In the genomic region with DNA sequence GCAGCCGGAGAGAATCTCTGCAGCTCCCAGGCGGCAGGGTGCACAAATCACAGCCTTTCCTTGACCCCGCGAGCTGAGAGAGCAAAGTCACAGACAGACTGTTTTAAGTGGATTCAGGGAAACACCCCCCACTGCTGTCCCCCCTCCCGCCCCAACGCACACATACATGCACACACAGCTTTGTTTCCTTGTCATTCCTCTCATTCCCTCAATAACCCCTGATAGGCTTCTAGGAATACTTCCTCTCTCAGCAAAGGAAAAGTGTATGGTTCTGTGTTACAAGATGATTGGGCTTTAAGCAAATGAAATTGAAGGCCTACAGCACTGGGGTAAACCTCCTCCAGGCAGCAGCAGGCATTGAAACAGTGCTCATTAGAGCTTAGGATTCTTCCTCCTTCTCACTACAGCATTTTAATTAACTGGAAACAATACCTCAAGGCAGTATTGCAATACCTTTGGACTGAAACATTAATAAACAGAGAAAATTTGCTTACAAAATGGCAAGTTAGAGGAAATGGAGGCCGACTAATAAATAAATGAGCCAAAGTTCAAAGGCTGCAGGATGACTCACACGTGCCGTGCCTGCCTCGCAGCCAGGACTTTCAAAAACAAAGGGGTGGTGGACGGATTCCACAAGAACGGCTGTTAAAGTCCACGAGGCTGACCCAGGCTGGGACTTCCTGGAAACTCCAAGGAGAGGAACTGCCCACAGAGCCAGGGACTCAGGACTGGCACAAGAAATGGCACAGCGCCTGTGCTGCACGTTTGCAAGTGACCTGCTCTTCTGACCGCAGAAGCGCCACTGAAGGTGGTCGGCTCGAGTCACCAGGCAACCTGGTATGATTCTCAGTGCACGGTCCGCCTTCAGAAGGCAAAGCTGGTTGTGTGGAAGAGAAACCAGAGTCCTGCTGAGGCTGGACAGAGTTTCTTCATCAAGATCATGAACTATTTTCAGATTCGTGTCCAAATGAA, we compare ENCODE assay signal across 1 cellular context.
TF ChIP-seq lines count a peak whose summit lies in the region.

No MANE protein-coding gene starts in this region.

TF ChIP-seq in H1, 55 proteins besides CTCF, POLR2A, EP300 and RAD21 (continued from another document):
- TF ChIP-seq, protein P1, sequence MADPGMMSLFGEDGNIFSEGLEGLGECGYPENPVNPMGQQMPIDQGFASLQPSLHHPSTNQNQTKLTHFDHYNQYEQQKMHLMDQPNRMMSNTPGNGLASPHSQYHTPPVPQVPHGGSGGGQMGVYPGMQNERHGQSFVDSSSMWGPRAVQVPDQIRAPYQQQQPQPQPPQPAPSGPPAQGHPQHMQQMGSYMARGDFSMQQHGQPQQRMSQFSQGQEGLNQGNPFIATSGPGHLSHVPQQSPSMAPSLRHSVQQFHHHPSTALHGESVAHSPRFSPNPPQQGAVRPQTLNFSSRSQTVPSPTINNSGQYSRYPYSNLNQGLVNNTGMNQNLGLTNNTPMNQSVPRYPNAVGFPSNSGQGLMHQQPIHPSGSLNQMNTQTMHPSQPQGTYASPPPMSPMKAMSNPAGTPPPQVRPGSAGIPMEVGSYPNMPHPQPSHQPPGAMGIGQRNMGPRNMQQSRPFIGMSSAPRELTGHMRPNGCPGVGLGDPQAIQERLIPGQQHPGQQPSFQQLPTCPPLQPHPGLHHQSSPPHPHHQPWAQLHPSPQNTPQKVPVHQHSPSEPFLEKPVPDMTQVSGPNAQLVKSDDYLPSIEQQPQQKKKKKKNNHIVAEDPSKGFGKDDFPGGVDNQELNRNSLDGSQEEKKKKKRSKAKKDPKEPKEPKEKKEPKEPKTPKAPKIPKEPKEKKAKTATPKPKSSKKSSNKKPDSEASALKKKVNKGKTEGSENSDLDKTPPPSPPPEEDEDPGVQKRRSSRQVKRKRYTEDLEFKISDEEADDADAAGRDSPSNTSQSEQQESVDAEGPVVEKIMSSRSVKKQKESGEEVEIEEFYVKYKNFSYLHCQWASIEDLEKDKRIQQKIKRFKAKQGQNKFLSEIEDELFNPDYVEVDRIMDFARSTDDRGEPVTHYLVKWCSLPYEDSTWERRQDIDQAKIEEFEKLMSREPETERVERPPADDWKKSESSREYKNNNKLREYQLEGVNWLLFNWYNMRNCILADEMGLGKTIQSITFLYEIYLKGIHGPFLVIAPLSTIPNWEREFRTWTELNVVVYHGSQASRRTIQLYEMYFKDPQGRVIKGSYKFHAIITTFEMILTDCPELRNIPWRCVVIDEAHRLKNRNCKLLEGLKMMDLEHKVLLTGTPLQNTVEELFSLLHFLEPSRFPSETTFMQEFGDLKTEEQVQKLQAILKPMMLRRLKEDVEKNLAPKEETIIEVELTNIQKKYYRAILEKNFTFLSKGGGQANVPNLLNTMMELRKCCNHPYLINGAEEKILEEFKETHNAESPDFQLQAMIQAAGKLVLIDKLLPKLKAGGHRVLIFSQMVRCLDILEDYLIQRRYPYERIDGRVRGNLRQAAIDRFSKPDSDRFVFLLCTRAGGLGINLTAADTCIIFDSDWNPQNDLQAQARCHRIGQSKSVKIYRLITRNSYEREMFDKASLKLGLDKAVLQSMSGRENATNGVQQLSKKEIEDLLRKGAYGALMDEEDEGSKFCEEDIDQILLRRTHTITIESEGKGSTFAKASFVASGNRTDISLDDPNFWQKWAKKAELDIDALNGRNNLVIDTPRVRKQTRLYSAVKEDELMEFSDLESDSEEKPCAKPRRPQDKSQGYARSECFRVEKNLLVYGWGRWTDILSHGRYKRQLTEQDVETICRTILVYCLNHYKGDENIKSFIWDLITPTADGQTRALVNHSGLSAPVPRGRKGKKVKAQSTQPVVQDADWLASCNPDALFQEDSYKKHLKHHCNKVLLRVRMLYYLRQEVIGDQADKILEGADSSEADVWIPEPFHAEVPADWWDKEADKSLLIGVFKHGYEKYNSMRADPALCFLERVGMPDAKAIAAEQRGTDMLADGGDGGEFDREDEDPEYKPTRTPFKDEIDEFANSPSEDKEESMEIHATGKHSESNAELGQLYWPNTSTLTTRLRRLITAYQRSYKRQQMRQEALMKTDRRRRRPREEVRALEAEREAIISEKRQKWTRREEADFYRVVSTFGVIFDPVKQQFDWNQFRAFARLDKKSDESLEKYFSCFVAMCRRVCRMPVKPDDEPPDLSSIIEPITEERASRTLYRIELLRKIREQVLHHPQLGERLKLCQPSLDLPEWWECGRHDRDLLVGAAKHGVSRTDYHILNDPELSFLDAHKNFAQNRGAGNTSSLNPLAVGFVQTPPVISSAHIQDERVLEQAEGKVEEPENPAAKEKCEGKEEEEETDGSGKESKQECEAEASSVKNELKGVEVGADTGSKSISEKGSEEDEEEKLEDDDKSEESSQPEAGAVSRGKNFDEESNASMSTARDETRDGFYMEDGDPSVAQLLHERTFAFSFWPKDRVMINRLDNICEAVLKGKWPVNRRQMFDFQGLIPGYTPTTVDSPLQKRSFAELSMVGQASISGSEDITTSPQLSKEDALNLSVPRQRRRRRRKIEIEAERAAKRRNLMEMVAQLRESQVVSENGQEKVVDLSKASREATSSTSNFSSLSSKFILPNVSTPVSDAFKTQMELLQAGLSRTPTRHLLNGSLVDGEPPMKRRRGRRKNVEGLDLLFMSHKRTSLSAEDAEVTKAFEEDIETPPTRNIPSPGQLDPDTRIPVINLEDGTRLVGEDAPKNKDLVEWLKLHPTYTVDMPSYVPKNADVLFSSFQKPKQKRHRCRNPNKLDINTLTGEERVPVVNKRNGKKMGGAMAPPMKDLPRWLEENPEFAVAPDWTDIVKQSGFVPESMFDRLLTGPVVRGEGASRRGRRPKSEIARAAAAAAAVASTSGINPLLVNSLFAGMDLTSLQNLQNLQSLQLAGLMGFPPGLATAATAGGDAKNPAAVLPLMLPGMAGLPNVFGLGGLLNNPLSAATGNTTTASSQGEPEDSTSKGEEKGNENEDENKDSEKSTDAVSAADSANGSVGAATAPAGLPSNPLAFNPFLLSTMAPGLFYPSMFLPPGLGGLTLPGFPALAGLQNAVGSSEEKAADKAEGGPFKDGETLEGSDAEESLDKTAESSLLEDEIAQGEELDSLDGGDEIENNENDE (IDR thresholded peaks at IDR 0.05; ENCODE audit: insufficient replicate concordance, low read length) = no peak
- no peak for TF ChIP-seq MAFK (IDR thresholded peaks at IDR 0.05; ENCODE audit: low read depth, low read length)
- TF ChIP-seq SP2 (IDR thresholded peaks at IDR 0.05; ENCODE audit: low read length) = no peak
- TF ChIP-seq, protein P2, sequence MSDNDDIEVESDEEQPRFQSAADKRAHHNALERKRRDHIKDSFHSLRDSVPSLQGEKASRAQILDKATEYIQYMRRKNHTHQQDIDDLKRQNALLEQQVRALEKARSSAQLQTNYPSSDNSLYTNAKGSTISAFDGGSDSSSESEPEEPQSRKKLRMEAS (IDR thresholded peaks at IDR 0.05) = no peak
- TF ChIP-seq CHD1 (IDR thresholded peaks at IDR 0.05; ENCODE audit: low read depth, low read length) = no peak
- no peak for TF ChIP-seq CTBP2 (IDR thresholded peaks at IDR 0.05; ENCODE audit: borderline replicate concordance, insufficient read depth, insufficient read length, low read length)
- TF ChIP-seq EGR1 (IDR thresholded peaks at IDR 0.05; ENCODE audit: borderline replicate concordance, low read depth, low read length) = no peak
- TF ChIP-seq HDAC2 (IDR thresholded peaks at IDR 0.05; ENCODE audit: borderline replicate concordance in 1 of 2, low read depth in 2 of 2, low read length in 2 of 2) = no peak
- TF ChIP-seq NANOG (IDR thresholded peaks at IDR 0.05; ENCODE audit: insufficient read depth, low read depth, low read length, poor library complexity, severe bottlenecking) = no peak
- no peak for TF ChIP-seq RBBP5 (IDR thresholded peaks at IDR 0.05; ENCODE audit: borderline replicate concordance, low read depth, low read length)
- no peak for TF ChIP-seq SIX5 (IDR thresholded peaks at IDR 0.05; ENCODE audit: low read depth, low read length)
- TF ChIP-seq GABPA (IDR thresholded peaks at IDR 0.05; ENCODE audit: borderline replicate concordance, insufficient read depth, low read length) = no peak
- no peak for TF ChIP-seq JUND (IDR thresholded peaks at IDR 0.05; ENCODE audit: low read length)
- TF ChIP-seq HDAC6 (IDR thresholded peaks at IDR 0.05; ENCODE audit: low read depth, low read length) = no peak
- TF ChIP-seq GTF2F1 (IDR thresholded peaks at IDR 0.05; ENCODE audit: borderline replicate concordance, low read depth, low read length) = no peak
- no peak for TF ChIP-seq KDM4A (IDR thresholded peaks at IDR 0.05; ENCODE audit: low read depth, low read length, severe bottlenecking)
TF ChIP-seq in H1: peak in this region for 0.
